In genomic region chr4:140609548-140610425, GRCh38 we compare ENCODE assay signal across 8 cellular contexts. TPM values are rescaled to one million over a fixed set of nuclear protein-coding genes. Genes with fewer than 3 reads are reported as not detected.
DNase-seq lines count a peak whose midpoint lies in the region; ATAC-seq, FAIRE-seq and TF ChIP-seq lines count a peak whose summit lies in the region.

No MANE protein-coding gene starts in this region.

- H3K9me3 Mint-ChIP-seq in CD4-positive, alpha-beta memory T cell, result no peaks in the 10 kb centered on the region
- no peaks in the 10 kb centered on the region for H3K9me3 Mint-ChIP-seq in astrocyte (ENCODE audit: unreplicated experiment)

- no peaks in the 10 kb centered on the region for H3K27me3 ChIP-seq in CD4-positive, alpha-beta memory T cell (ENCODE audit: insufficient read depth, low read length)
- H3K27me3 ChIP-seq in astrocyte (ENCODE audit: insufficient read depth, low read length), result no peaks in the 10 kb centered on the region

- H3K4me1 Mint-ChIP-seq in CD4-positive, alpha-beta memory T cell, result peaks cover 0 to 1% (median 0%) of the 10 kb centered on the region in 4 donors
- H3K4me1 Mint-ChIP-seq in astrocyte (ENCODE audit: low read depth, unreplicated experiment), result peaks cover 12% of the 10 kb centered on the region

- DNase-seq in CD4-positive, alpha-beta memory T cell, result peak in 4 of 5 donors; percentile 8 to 34 (median 26)
- DNase-seq in NCI-H2196 (lab: John Stamatoyannopoulos, UW; ENCODE audit: unreplicated experiment), result peak; percentile 55
- peak; percentile 29 for DNase-seq in astrocyte (ENCODE audit: low read depth)
- DNase-seq in iPS-NIHi7 (ENCODE audit: extremely low spot score), result peak; percentile 33
- peak; percentile 88 for DNase-seq in superior temporal gyrus (ENCODE audit: extremely low spot score)
- DNase-seq in stimulated activated CD4-positive, alpha-beta T cell treated with anti-CD3 and anti-CD28 coated beads, Interleukin-2, amount 100 ng/mL, for 48 hours, result no peak

- peak overlapping the region; percentile 49 for H2AFZ ChIP-seq in astrocyte (ENCODE audit: low read depth, low read length)

- no peaks in the 10 kb centered on the region for H3K36me3 Mint-ChIP-seq in CD4-positive, alpha-beta memory T cell
- H3K36me3 Mint-ChIP-seq in astrocyte (ENCODE audit: low read depth, unreplicated experiment), result no peaks in the 10 kb centered on the region

- peak overlapping the region; percentile 19 for H3K9ac ChIP-seq in astrocyte (ENCODE audit: low read length)

- H3K36me3 ChIP-seq in CD4-positive, alpha-beta memory T cell (ENCODE audit: insufficient read depth, low read length), result no peaks in the 10 kb centered on the region
- no peaks in the 10 kb centered on the region for H3K36me3 ChIP-seq in astrocyte (ENCODE audit: insufficient read depth, low read length)

- no peak overlapping the region for H3K4me3 ChIP-seq in CD4-positive, alpha-beta memory T cell (ENCODE audit: low read length in 2 of 2)
- H3K4me3 ChIP-seq in astrocyte (ENCODE audit: insufficient read depth, low read depth, low read length), result no peak overlapping the region

- peak overlapping the region; percentile 28 for H3K4me2 ChIP-seq in astrocyte (ENCODE audit: low read length)

- peaks cover 6 to 9% of the 10 kb centered on the region in 2 donors for H3K27me3 Mint-ChIP-seq in CD4-positive, alpha-beta memory T cell
- H3K27me3 Mint-ChIP-seq in astrocyte (ENCODE audit: low read depth, unreplicated experiment), result no peaks in the 10 kb centered on the region

- no peaks in the 10 kb centered on the region for H3K9me3 ChIP-seq in CD4-positive, alpha-beta memory T cell (ENCODE audit: control insufficient read depth in 1 of 2, low read length in 2 of 2)
- no peaks in the 10 kb centered on the region for H3K9me3 ChIP-seq in astrocyte (ENCODE audit: insufficient read depth, low read depth, low read length)

- H4K20me1 ChIP-seq in astrocyte (ENCODE audit: insufficient read depth, low read length), result no peaks in the 10 kb centered on the region

- H3K4me3 Mint-ChIP-seq in CD4-positive, alpha-beta memory T cell, result no peak overlapping the region
- H3K4me3 Mint-ChIP-seq in astrocyte (ENCODE audit: unreplicated experiment), result no peak overlapping the region

- no peak overlapping the region for H3K27ac Mint-ChIP-seq in CD4-positive, alpha-beta memory T cell
- peak overlapping the region; percentile 59 for H3K27ac Mint-ChIP-seq in astrocyte (ENCODE audit: unreplicated experiment)

- peak; percentile 56 for TF ChIP-seq CTCF in astrocyte (IDR thresholded peaks at IDR 0.05; ENCODE audit: insufficient read depth, low read depth, low read length)

- no peak overlapping the region for H3K27ac ChIP-seq in CD4-positive, alpha-beta memory T cell (ENCODE audit: low read depth, low read length)
- no peak overlapping the region for H3K27ac ChIP-seq in astrocyte (ENCODE audit: low read depth, low read length)

- no peaks in the 10 kb centered on the region for H3K79me2 ChIP-seq in astrocyte (ENCODE audit: insufficient read depth, low read length)

- H3K4me1 ChIP-seq in CD4-positive, alpha-beta memory T cell (ENCODE audit: insufficient read depth, low read length), result no peaks in the 10 kb centered on the region
- no peaks in the 10 kb centered on the region for H3K4me1 ChIP-seq in astrocyte (ENCODE audit: insufficient read depth, low read length)

- CTCF ChIA-PET in CD4-positive, alpha-beta memory T cell (lab: Charles Lee; ENCODE audit: partially characterized antibody), result interaction anchor here (0.7 to 2.4 kb wide), 9 partner anchors 10 to 280 kb away, joined by 3 to 19 read pairs (median 3); partner anchors contain the start of gene ELMOD2

- ATAC-seq in GM19043 (IDR thresholded peaks at IDR 0.05; ENCODE audit: low read depth, unreplicated experiment) (peak; percentile 66), HG03280 (IDR thresholded peaks at IDR 0.05; ENCODE audit: unreplicated experiment) (peak; percentile 77)

- FAIRE-seq in astrocyte (lab: Jason Lieb, UNC), result peak; percentile 84

- POLR2A ChIA-PET in CD4-positive, alpha-beta memory T cell (lab: Charles Lee; ENCODE audit: partially characterized antibody), result no interaction called here

- intact Hi-C loops in CD4-positive, alpha-beta memory T cell (cut with micrococcal nuclease), result no loop called here

RNA-seq across cellular contexts. Expression of gene UCP1, which starts 41.0 kb away (rescaled TPM):
- not detected for total RNA-seq in CD4-positive, alpha-beta memory T cell
- not detected for polyA plus RNA-seq in CD4-positive, alpha-beta memory T cell
- 0.34 and 0.46 TPM in 2 replicates for total RNA-seq in astrocyte

Comparison
In these comparisons a context has a peak if more than half of its experiments do, and no peak if none do; other contexts are left out.
1. DNase-seq: peak in CD4-positive, alpha-beta memory T cell (4 of 5), NCI-H2196 (single experiment), astrocyte (single experiment), iPS-NIHi7 (single experiment) and superior temporal gyrus (single experiment); none in stimulated activated CD4-positive, alpha-beta T cell treated with anti-CD3 and anti-CD28 coated beads, Interleukin-2, amount 100 ng/mL, for 48 hours (0 of 2).